ENCODE assay signal across 8 cellular contexts in genomic region chr1:186722711-186723309, GRCh38. TPM values are rescaled to one million over a fixed set of nuclear protein-coding genes. Genes with fewer than 3 reads are reported as not detected.
DNase-seq lines count a peak whose midpoint lies in the region; ATAC-seq, FAIRE-seq and TF ChIP-seq lines count a peak whose summit lies in the region.

No MANE protein-coding gene starts in this region.

- no TSS peak for BruUV-seq in HepG2 (replicated peaks; lab: Mats Ljungman, UMichigan)

- H3K4me2 ChIP-seq in Karpas-422 (ENCODE audit: low read depth, low read length, poor library complexity, severe bottlenecking) (no peak overlapping the region), HepG2 (ENCODE audit: low read depth, low read length) (no peak overlapping the region)

- no peak for TF ChIP-seq EP300 in HepG2 (IDR thresholded peaks at IDR 0.05; ENCODE audit: low read depth in 2 of 2, low read length in 2 of 2)
- TF ChIP-seq EP300 in HepG2 (CRISPR knock-in tag; IDR thresholded peaks at IDR 0.05; ENCODE audit: borderline replicate concordance) = no peak

- H2AFZ ChIP-seq in Karpas-422 (ENCODE audit: low read length) = no peak overlapping the region
- no peak overlapping the region for H2AFZ ChIP-seq in HepG2 (ENCODE audit: low read length)

- H3K36me3 Mint-ChIP-seq in activated CD8-positive, alpha-beta T cell treated with anti-CD3 and anti-CD28 coated beads, Interleukin-2, amount 10 ng/mL, durations not matched to agents 7 days and 5 days (ENCODE audit: low read depth) = no peaks in the 10 kb centered on the region

- peak; percentile 40 for TF ChIP-seq CTCF in HepG2 (CRISPR knock-in tag; IDR thresholded peaks at IDR 0.05)

- H3K4me1 ChIP-seq in Karpas-422 (ENCODE audit: low read length) (no peaks in the 10 kb centered on the region), HepG2 (ENCODE audit: insufficient read depth, low read length) (no peaks in the 10 kb centered on the region)

- H3K27me3 Mint-ChIP-seq in activated CD8-positive, alpha-beta T cell treated with anti-CD3 and anti-CD28 coated beads, Interleukin-2, amount 10 ng/mL, durations not matched to agents 7 days and 5 days (ENCODE audit: low read depth) = no peaks in the 10 kb centered on the region

- 10% methylated on average over 3 of the region's 3 CpGs for WGBS in HepG2 (ENCODE audit: low lambda C conversion rate)

- H3K9me3 ChIP-seq in Karpas-422 (ENCODE audit: low read length) (no peaks in the 10 kb centered on the region), HepG2 (ENCODE audit: low read length) (no peaks in the 10 kb centered on the region)

- in situ Hi-C loops in HepG2 (cut with HindIII; ENCODE audit: extremely low pct_ligation_motif_present, low pct_unique_long_range_greater_than_20kb) = no loop called here

- intact Hi-C loops in HepG2 (cut with micrococcal nuclease; ENCODE audit: unreplicated experiment) = loop anchor here (2.0 kb wide), 1 partner anchor 264 kb away; no protein-coding TSS in a partner anchor

- FAIRE-seq in HepG2 (lab: Jason Lieb, UNC) = peak; percentile 51

- H3K4me3 ChIP-seq in Karpas-422 (ENCODE audit: low read length) = no peak overlapping the region
- no peak overlapping the region for H3K4me3 ChIP-seq in HepG2 (replicated peaks in 1 of 3; ENCODE audit: insufficient read depth in 1 of 3, low read depth in 2 of 3, low read length in 3 of 3)

- H3K36me3 ChIP-seq in Karpas-422 (ENCODE audit: insufficient read depth, low read length) = no peaks in the 10 kb centered on the region
- no peaks in the 10 kb centered on the region for H3K36me3 ChIP-seq in HepG2 (replicated peaks in 1 of 2; ENCODE audit: control insufficient read depth in 1 of 2, insufficient read depth in 2 of 2, low read length in 2 of 2)

- H3K4me3 Mint-ChIP-seq in activated CD8-positive, alpha-beta T cell treated with anti-CD3 and anti-CD28 coated beads, Interleukin-2, amount 10 ng/mL, durations not matched to agents 7 days and 5 days = no peak overlapping the region

- no peaks in the 10 kb centered on the region for H3K9me3 Mint-ChIP-seq in activated CD8-positive, alpha-beta T cell treated with anti-CD3 and anti-CD28 coated beads, Interleukin-2, amount 10 ng/mL, durations not matched to agents 7 days and 5 days (ENCODE audit: insufficient read depth)

- no peak for TF ChIP-seq RAD21 in HepG2 (CRISPR knock-in tag; IDR thresholded peaks at IDR 0.05)

- H3K27ac ChIP-seq in Karpas-422 (ENCODE audit: low read length) (no peak overlapping the region), HepG2 (ENCODE audit: extremely low read length, insufficient read depth, low read length) (no peak overlapping the region)

- no peaks in the 10 kb centered on the region for H4K20me1 ChIP-seq in Karpas-422 (ENCODE audit: insufficient read depth, low read depth, low read length)
- H4K20me1 ChIP-seq in HepG2 (ENCODE audit: insufficient read depth, low read length) = no peaks in the 10 kb centered on the region

- H3K4me1 Mint-ChIP-seq in activated CD8-positive, alpha-beta T cell treated with anti-CD3 and anti-CD28 coated beads, Interleukin-2, amount 10 ng/mL, durations not matched to agents 7 days and 5 days (ENCODE audit: low read depth) = no peaks in the 10 kb centered on the region

- POLR2A ChIA-PET in activated CD8-positive, alpha-beta T cell treated with anti-CD3 and anti-CD28 coated beads, Interleukin-2, amount 10 ng/mL, durations not matched to agents 7 days and 5 days (lab: Charles Lee) = no interaction called here
- POLR2A ChIA-PET in HepG2 (lab: Yijun Ruan, JAX) = no interaction called here

- no peaks in the 10 kb centered on the region for H3K9me2 ChIP-seq in Karpas-422 (replicated peaks; ENCODE audit: insufficient read depth, low read length)

- TF ChIP-seq POLR2A in HepG2 (IDR thresholded peaks at IDR 0.05; ENCODE audit: insufficient read depth in 1 of 2, low read depth in 2 of 2, low read length in 2 of 2) = no peak

- H3K79me2 ChIP-seq in Karpas-422 (ENCODE audit: low read length) (no peaks in the 10 kb centered on the region), HepG2 (ENCODE audit: insufficient read depth, low read length) (no peaks in the 10 kb centered on the region)

- no peak overlapping the region for H3K27ac Mint-ChIP-seq in activated CD8-positive, alpha-beta T cell treated with anti-CD3 and anti-CD28 coated beads, Interleukin-2, amount 10 ng/mL, durations not matched to agents 7 days and 5 days

- H3K9ac ChIP-seq in Karpas-422 (ENCODE audit: low read length) = no peak overlapping the region
- H3K9ac ChIP-seq in HepG2 (ENCODE audit: insufficient read depth, low read depth, low read length) = no peak overlapping the region

- no peaks in the 10 kb centered on the region for H3K27me3 ChIP-seq in Karpas-422 (ENCODE audit: low read length)
- no peaks in the 10 kb centered on the region for H3K27me3 ChIP-seq in HepG2 (ENCODE audit: control insufficient read depth in 1 of 2, insufficient read depth in 2 of 2, low read length in 2 of 2)

- peak; percentile 92 for ATAC-seq in GM21526 (IDR thresholded peaks at IDR 0.05; ENCODE audit: low FRiP score, unreplicated experiment)
- no peak for ATAC-seq in activated CD8-positive, alpha-beta T cell treated with anti-CD3 and anti-CD28 coated beads, Interleukin-2, amount 10 ng/mL, durations not matched to agents 7 days and 5 days
- ATAC-seq in HepG2 = peak; percentile 62
- no peak for ATAC-seq in GM19023 (IDR thresholded peaks at IDR 0.05; ENCODE audit: unreplicated experiment)

- CTCF ChIA-PET in activated CD8-positive, alpha-beta T cell treated with anti-CD3 and anti-CD28 coated beads, Interleukin-2, amount 10 ng/mL, durations not matched to agents 7 days and 5 days (lab: Charles Lee) = interaction anchor here (0.8 to 1.6 kb wide), 8 partner anchors 10 to 117 kb away, joined by 3 to 12 read pairs (median 4); no protein-coding TSS in a partner anchor
- CTCF ChIA-PET in HepG2 (lab: Yijun Ruan, JAX; ENCODE audit: low intra/inter-chr PET ratio, low total read pairs) = interaction anchor here (1.0 kb wide), 1 partner anchor 263 kb away, joined by 5 read pairs; no protein-coding TSS in a partner anchor

- DNase-seq in NCI-H345 (lab: John Stamatoyannopoulos, UW) = peak; percentile 2
- DNase-seq in NCI-H345 treated with DMSO at 0.1 percent for 48 hours (lab: John Stamatoyannopoulos, UW; ENCODE audit: unreplicated experiment) = no peak
- peak; percentile 89 for DNase-seq in Karpas-422
- DNase-seq in activated CD8-positive, alpha-beta T cell treated with anti-CD3 and anti-CD28 coated beads, Interleukin-2, amount 10 ng/mL, durations not matched to agents 7 days and 5 days = peak; percentile 27
- peak; percentile 37 for DNase-seq in HepG2 (ENCODE audit: low spot score)
- DNase-seq in NCI-H226 = no peak

TF ChIP-seq in HepG2, 621 proteins besides CTCF, POLR2A, EP300 and RAD21 (continues in another document):
- TF ChIP-seq, protein P1, sequence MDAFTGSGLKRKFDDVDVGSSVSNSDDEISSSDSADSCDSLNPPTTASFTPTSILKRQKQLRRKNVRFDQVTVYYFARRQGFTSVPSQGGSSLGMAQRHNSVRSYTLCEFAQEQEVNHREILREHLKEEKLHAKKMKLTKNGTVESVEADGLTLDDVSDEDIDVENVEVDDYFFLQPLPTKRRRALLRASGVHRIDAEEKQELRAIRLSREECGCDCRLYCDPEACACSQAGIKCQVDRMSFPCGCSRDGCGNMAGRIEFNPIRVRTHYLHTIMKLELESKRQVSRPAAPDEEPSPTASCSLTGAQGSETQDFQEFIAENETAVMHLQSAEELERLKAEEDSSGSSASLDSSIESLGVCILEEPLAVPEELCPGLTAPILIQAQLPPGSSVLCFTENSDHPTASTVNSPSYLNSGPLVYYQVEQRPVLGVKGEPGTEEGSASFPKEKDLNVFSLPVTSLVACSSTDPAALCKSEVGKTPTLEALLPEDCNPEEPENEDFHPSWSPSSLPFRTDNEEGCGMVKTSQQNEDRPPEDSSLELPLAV (CRISPR knock-in tag; conservative IDR thresholded peaks at IDR 0.05; ENCODE audit: low read depth) = no peak
- no peak for TF ChIP-seq NFKBIZ (CRISPR knock-in tag; IDR thresholded peaks at IDR 0.05)
- TF ChIP-seq E2F5 (CRISPR knock-in tag; conservative IDR thresholded peaks at IDR 0.05) = no peak

RNA-seq across cellular contexts. Expression of gene PTGS2, which starts 42.6 kb away (rescaled TPM):
- total RNA-seq in Karpas-422 (2014; rRNA removed; shearing (Covaris generic); ENCODE audit: low replicate concordance) = not detected in 2 replicates
- not detected for total RNA-seq in activated CD8-positive, alpha-beta T cell treated with anti-CD3 and anti-CD28 coated beads, Interleukin-2, amount 10 ng/mL, durations not matched to agents 7 days and 5 days
- total RNA-seq in HepG2 (2016; rRNA removed; fragmentation: Illumina TruSeq; extraction: Trizol) = not detected in 2 replicates
- not detected in 2 replicates for total RNA-seq in HepG2 (2016; cell fraction: cytosol; rRNA removed; fragmentation: Illumina TruSeq; extraction: Trizol; ENCODE audit: low read depth)
- not detected in 2 replicates for total RNA-seq in HepG2 (2016; cell fraction: insoluble cytoplasmic fraction; rRNA removed; fragmentation: Illumina TruSeq; extraction: Trizol)
- not detected in 2 replicates for total RNA-seq in HepG2 (2016; cell fraction: membrane; rRNA removed; fragmentation: Illumina TruSeq; extraction: Trizol)
- not detected in 2 replicates for total RNA-seq in HepG2 (2016; cell fraction: nucleus; rRNA removed; fragmentation: Illumina TruSeq; extraction: Trizol)
- polyA plus RNA-seq in HepG2 (2011; rRNA removed) = not detected in 2 replicates
- polyA plus RNA-seq in HepG2 (2011; cell fraction: cytosol; rRNA removed) = not detected in 2 replicates
- not detected in 2 replicates for polyA plus RNA-seq in HepG2 (2011; cell fraction: nucleus; rRNA removed)
- polyA plus RNA-seq in HepG2 (2012) = not detected in 2 replicates
- polyA plus RNA-seq in HepG2 (2016; cell fraction: cytosol; fragmentation: Illumina TruSeq; extraction: Trizol; ENCODE audit: low read depth) = not detected in 2 replicates
- polyA plus RNA-seq in HepG2 (2016; cell fraction: insoluble cytoplasmic fraction; fragmentation: Illumina TruSeq; extraction: Trizol; ENCODE audit: low read depth) = not detected in 2 replicates
- polyA plus RNA-seq in HepG2 (2016; cell fraction: membrane; fragmentation: Illumina TruSeq; extraction: Trizol; ENCODE audit: low read depth) = not detected in 2 replicates
- not detected in 2 replicates for polyA plus RNA-seq in HepG2 (2016; cell fraction: nucleus; fragmentation: Illumina TruSeq; extraction: Trizol; ENCODE audit: insufficient read depth, low read depth)
- 34.7 TPM in 1 of 2 replicates, not detected in the other for polyA minus RNA-seq in HepG2 (2011; rRNA and poly(A)+ RNA removed; ENCODE audit: low replicate concordance)
- polyA minus RNA-seq in HepG2 (2011; cell fraction: cytosol; rRNA and poly(A)+ RNA removed) = not detected in 2 replicates
- polyA minus RNA-seq in HepG2 (2011; cell fraction: nucleus; rRNA and poly(A)+ RNA removed) = 0.26 TPM in 1 of 2 replicates, not detected in the other

Comparison
In these comparisons a context has a peak if more than half of its experiments do, and no peak if none do; other contexts are left out.
1. DNase-seq: peak in NCI-H345 (single experiment), Karpas-422 (single experiment), activated CD8-positive, alpha-beta T cell treated with anti-CD3 and anti-CD28 coated beads, Interleukin-2, amount 10 ng/mL, durations not matched to agents 7 days and 5 days (single experiment) and HepG2 (single experiment); none in NCI-H345 treated with DMSO at 0.1 percent for 48 hours (single experiment) and NCI-H226 (single experiment).
2. ATAC-seq: peak in GM21526 (single experiment) and HepG2 (single experiment); none in activated CD8-positive, alpha-beta T cell treated with anti-CD3 and anti-CD28 coated beads, Interleukin-2, amount 10 ng/mL, durations not matched to agents 7 days and 5 days (single experiment) and GM19023 (single experiment).